Comparison of ENCODE assay signal across 8 cellular contexts in genomic region chr4:109702950-109703663, GRCh38. TPM values are rescaled to one million over a fixed set of nuclear protein-coding genes. Genes with fewer than 3 reads are reported as not detected.
DNase-seq lines count a peak whose midpoint lies in the region; ATAC-seq and TF ChIP-seq lines count a peak whose summit lies in the region.

Gene CASP6 (minus strand): TSS chr4:109703445. CDS start chr4:109703395, 50 bp downstream.

- H3K4me1 ChIP-seq in heart right ventricle (peaks cover 2 to 26% (median 15%) of the 10 kb centered on the region in 9 donors), upper lobe of right lung (peaks cover 12% of the 10 kb centered on the region)

- peak; percentile 67 for ATAC-seq in HG02623 (IDR thresholded peaks at IDR 0.05; ENCODE audit: unreplicated experiment)
- peak; percentile 93 to 98 (median 96) for ATAC-seq in heart right ventricle
- ATAC-seq in upper lobe of right lung, result peak; percentile 97

- 0 to 1% methylated on average over 72 of the region's 72 CpGs for WGBS in heart right ventricle, 2 donors

- H3K27ac ChIP-seq in heart right ventricle (peak within 1 kb of the TSS; percentile 63 to 87 (median 81)), upper lobe of right lung (peak within 1 kb of the TSS; percentile 83)

- H3K4me3 ChIP-seq in heart right ventricle (peak within 1 kb of the TSS; percentile 64 to 96 (median 86)), upper lobe of right lung (peak within 1 kb of the TSS; percentile 75)

- TF ChIP-seq CTCF in GM12874 (IDR thresholded peaks at IDR 0.05; ENCODE audit: insufficient read depth, low read depth, low read length) (peak; percentile 82), heart right ventricle (IDR thresholded peaks at IDR 0.05) (peak; percentile 59 to 88 (median 78)), upper lobe of right lung (IDR thresholded peaks at IDR 0.05) (peak; percentile 75)

- intact Hi-C loops in T-helper 1 cell treated with Interleukin-12 subunit alpha and Interleukin-12 subunit beta and Interleukin-4 antibody, amounts not matched to agents 30 ng/mL and 1 ng/mL, for 36 hours (cut with micrococcal nuclease), result loop anchor here (1.0 to 10.0 kb wide), 12 partner anchors 12 to 1978 kb away; partner anchors contain the start of genes ELOVL6, GAR1, PAPSS1 and RPL34
- intact Hi-C loops in heart right ventricle (cut with DNase I) (loop anchor here in 9 of 10 donors (2.0 to 10.0 kb wide), 10 partner anchors 99 to 276 kb away; partner anchors contain the start of genes GAR1 (in 8 of the 9), CFI (in 3 of the 9) and MCUB (in 2 of the 9)), posterior vena cava (cut with DNase I) (loop anchor here in 1 of 2 donors (5.0 kb wide), 1 partner anchor 114 kb away; the partner anchor contains the start of gene GAR1), upper lobe of right lung (cut with DNase I) (no loop called here)

- H3K36me3 ChIP-seq in heart right ventricle (peaks cover 0 to 10% (median 0%) of the 10 kb centered on the region in 9 donors), upper lobe of right lung (peaks cover 3% of the 10 kb centered on the region)

- H3K9me3 ChIP-seq in heart right ventricle (no peaks in the 10 kb centered on the region), upper lobe of right lung (no peaks in the 10 kb centered on the region)

- H3K27me3 ChIP-seq in heart right ventricle (no peaks in the 10 kb centered on the region), upper lobe of right lung (no peaks in the 10 kb centered on the region)

- peak; percentile 65 for DNase-seq in NCI-H1092 treated with DMSO at 0.1 percent for 48 hours (lab: John Stamatoyannopoulos, UW)
- DNase-seq in amniotic epithelial cell (ENCODE audit: low read depth), result peak; percentile 69
- DNase-seq in heart right ventricle, result peak; percentile 85 to 89
- peak; percentile 92 for DNase-seq in posterior vena cava (ENCODE audit: low spot score)
- peak; percentile 95 for DNase-seq in upper lobe of right lung

RNA-seq across cellular contexts. Expression of gene CASP6, which starts in this region (rescaled TPM):
- 32.6 and 34.0 TPM in 2 replicates for total RNA-seq in T-helper 1 cell treated with Interleukin-12 subunit alpha and Interleukin-12 subunit beta and Interleukin-4 antibody, amounts not matched to agents 30 ng/mL and 1 ng/mL, for 36 hours
- total RNA-seq in heart right ventricle (10 to 100 TPM in 1 of 10 donors, 1 to 10 TPM in 9; 3.0 to 10.2 (median 6.2) TPM), posterior vena cava (10 to 100 TPM; 10.5 to 11.6 TPM), upper lobe of right lung (15.2 TPM)
- 1 to 10 TPM; 4.7 to 6.7 TPM for polyA plus RNA-seq in heart right ventricle

Comparison
In these comparisons a context has a peak if more than half of its experiments do, and no peak if none do; other contexts are left out.
1. Peak in every context shown above with its lines: DNase-seq, ATAC-seq, H3K4me3 ChIP-seq and H3K27ac ChIP-seq.